ENCODE assay signal across 10 cellular contexts in the genomic region with DNA sequence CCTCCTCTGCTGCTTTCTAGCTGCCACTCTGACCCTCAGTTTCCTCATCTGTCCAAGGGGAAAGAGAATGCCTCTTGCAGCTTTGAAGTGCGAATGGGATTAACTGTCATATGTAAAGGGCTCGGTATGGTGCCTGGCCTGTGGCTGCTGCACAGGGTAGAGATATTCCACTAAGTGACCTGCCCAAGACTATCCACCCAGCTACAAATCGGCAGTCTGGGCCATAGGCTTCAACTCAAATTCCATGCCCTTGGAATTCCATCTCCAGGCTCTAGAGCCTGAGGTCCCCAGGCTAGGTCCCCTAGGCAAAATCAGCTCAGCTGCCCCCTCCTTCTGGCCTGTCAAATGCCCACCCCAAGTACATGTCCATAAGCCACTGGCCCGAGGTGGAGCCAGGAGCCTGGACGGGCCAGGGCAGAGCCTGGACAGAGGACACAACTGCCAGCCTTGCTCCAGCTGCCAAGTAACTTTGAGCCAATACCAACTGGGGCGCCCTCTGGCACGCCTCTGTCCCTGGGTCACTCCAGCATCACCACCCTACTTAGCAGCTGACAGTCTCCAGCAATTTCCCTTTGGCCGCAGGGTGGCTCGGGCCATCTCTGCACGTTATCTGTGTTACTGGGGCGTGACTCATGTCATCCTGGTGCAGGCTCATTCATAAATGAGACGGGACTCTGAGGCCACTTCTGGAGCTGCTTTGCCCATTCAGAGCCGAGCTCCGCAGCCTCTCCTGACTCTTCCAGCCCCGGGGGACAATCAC.
DNase-seq lines count a peak whose midpoint lies in the region; ATAC-seq, FAIRE-seq and TF ChIP-seq lines count a peak whose summit lies in the region.
"Had no signal": no experiment of that assay in that cellular context is flagged by ENCODE, and none has a peak within 500 bp of the region (broad histone marks: within the 10 kb centered on the region; RNA-seq: fewer than 3 reads in every experiment).

No MANE protein-coding gene starts in this region.

- DNase-seq in COLO668 (lab: John Stamatoyannopoulos, UW; ENCODE audit: unreplicated experiment) (peak; percentile 55), HTR-8/SVneo (ENCODE audit: insufficient read length, low spot score) (peak; percentile 48), medulla oblongata (ENCODE audit: extremely low spot score) (peak; percentile 3), KBM-7 (no peak), DMS 273 treated with DMSO at 0.1 percent for 48 hours (lab: John Stamatoyannopoulos, UW) (no peak), NCI-H2107 treated with DMSO at 0.1 percent for 48 hours (lab: John Stamatoyannopoulos, UW; ENCODE audit: unreplicated experiment) (no peak)
- DNase-seq: DMS53, MG63 had no signal

- in situ Hi-C loops in KBM-7 (cut with MboI; ENCODE audit: low pct_unique_long_range_greater_than_20kb, low sequenced_read_pairs) = no loop called here

- peak; percentile 58; the same call in 1 of the 3 replicates for ATAC-seq in SK-N-SH treated with all-trans-retinoic acid at 6 μM for 48 hours
- no peak for ATAC-seq in HG02970 (IDR thresholded peaks at IDR 0.05; ENCODE audit: low FRiP score, unreplicated experiment)

- peak; percentile 9 for FAIRE-seq in HTR-8/SVneo (lab: Jason Lieb, UNC)

TF ChIP-seq in SK-N-SH treated with all-trans-retinoic acid at 6 μM for 48 hours, 23 proteins besides CTCF, POLR2A, EP300 and RAD21:
- TF ChIP-seq PPARA (CRISPR knock-in tag; IDR thresholded peaks at IDR 0.05; ENCODE audit: borderline replicate concordance) = no peak
- no peak for TF ChIP-seq TCF4 (CRISPR knock-in tag; IDR thresholded peaks at IDR 0.05; ENCODE audit: borderline replicate concordance)
- TF ChIP-seq, protein P1, sequence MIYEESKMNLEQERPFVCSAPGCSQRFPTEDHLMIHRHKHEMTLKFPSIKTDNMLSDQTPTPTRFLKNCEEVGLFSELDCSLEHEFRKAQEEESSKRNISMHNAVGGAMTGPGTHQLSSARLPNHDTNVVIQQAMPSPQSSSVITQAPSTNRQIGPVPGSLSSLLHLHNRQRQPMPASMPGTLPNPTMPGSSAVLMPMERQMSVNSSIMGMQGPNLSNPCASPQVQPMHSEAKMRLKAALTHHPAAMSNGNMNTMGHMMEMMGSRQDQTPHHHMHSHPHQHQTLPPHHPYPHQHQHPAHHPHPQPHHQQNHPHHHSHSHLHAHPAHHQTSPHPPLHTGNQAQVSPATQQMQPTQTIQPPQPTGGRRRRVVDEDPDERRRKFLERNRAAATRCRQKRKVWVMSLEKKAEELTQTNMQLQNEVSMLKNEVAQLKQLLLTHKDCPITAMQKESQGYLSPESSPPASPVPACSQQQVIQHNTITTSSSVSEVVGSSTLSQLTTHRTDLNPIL (CRISPR knock-in tag; IDR thresholded peaks at IDR 0.05; ENCODE audit: low read depth) = 0 out of 2 replicates have a peak, but pooled peaks have one; percentile 39
- TF ChIP-seq ZNF70 (CRISPR knock-in tag; IDR thresholded peaks at IDR 0.05) = no peak

Comparison
In these comparisons a context has a peak if more than half of its experiments do, and no peak if none do; other contexts are left out.
1. DNase-seq: peak in COLO668 (single experiment), HTR-8/SVneo (single experiment) and medulla oblongata (single experiment); none in KBM-7 (single experiment), DMS 273 treated with DMSO at 0.1 percent for 48 hours (single experiment) and NCI-H2107 treated with DMSO at 0.1 percent for 48 hours (single experiment).